Comparison of ENCODE assay signal across 8 cellular contexts in the genomic region with DNA sequence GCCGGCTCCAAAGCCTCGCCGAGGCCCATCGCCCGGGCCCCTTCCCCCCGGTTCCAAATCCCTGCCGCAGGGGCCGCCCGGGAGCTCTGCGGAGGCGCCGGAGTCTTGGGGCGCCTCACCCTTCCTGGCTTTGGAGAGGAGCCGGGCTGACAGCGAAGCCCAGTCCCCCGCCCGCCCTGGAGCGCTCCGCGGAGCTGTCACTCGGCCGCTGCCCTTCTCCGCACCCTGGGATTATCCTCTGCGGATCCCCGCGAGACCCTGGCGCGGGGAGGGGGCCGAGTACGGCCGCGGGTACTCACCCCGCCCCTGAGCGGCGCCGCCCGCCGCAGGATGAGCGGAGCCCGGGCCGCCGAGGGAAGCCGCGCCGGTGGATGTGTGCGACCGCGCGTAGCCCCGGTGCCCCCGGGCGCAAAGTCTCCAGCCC. TPM values are rescaled to one million over a fixed set of nuclear protein-coding genes. Genes with fewer than 3 reads are reported as not detected.
DNase-seq lines count a peak whose midpoint lies in the region; ATAC-seq and TF ChIP-seq lines count a peak whose summit lies in the region.

No MANE protein-coding gene starts in this region.

- H3K4me2 ChIP-seq in BLaER1 treated with 17β-estradiol and CSF1 and Interleukin-3, amounts not matched to agents 10 nM and 100 nM, result peak overlapping the region; percentile 78 to 93 (median 85)

- H3K27ac ChIP-seq in BLaER1 treated with 17β-estradiol and CSF1 and Interleukin-3, amounts not matched to agents 10 nM and 100 nM, result no peak overlapping the region
- H3K27ac ChIP-seq in HUES48 (ENCODE audit: low read depth, low read length) (no peak overlapping the region), mesodermal cell (ENCODE audit: low read depth, low read length, severe bottlenecking) (no peak overlapping the region)

- no peaks in the 10 kb centered on the region for H4K20me1 ChIP-seq in BLaER1 treated with 17β-estradiol and CSF1 and Interleukin-3, amounts not matched to agents 10 nM and 100 nM

- H3K4me3 ChIP-seq in BLaER1 treated with 17β-estradiol and CSF1 and Interleukin-3, amounts not matched to agents 10 nM and 100 nM, result peak overlapping the region; percentile 57 to 74 (median 67)
- H3K4me3 ChIP-seq in HUES48 (ENCODE audit: low read depth, low read length) (peak overlapping the region; percentile 65), choroid plexus epithelial cell (ENCODE audit: low read depth, low read length) (peak overlapping the region; percentile 55), mesodermal cell (ENCODE audit: extremely low read depth, insufficient read depth, low read length, poor library complexity, severe bottlenecking) (peak overlapping the region; percentile 53)

- no peak for ATAC-seq in GM18861 (IDR thresholded peaks at IDR 0.05; ENCODE audit: unreplicated experiment)
- no peak for ATAC-seq in HG03039 (IDR thresholded peaks at IDR 0.05; ENCODE audit: unreplicated experiment)
- no peak for ATAC-seq in HG03378 (IDR thresholded peaks at IDR 0.05; ENCODE audit: unreplicated experiment)

- H3K4me1 ChIP-seq in BLaER1 treated with 17β-estradiol and CSF1 and Interleukin-3, amounts not matched to agents 10 nM and 100 nM, result peaks cover 0 to 3% (median 0%) of the 10 kb centered on the region in 10 experiments; a peak in 1 of 20 replicates
- H3K4me1 ChIP-seq in HUES48 (ENCODE audit: control insufficient read depth, insufficient read depth, low read length) (peaks cover 3% of the 10 kb centered on the region; the same call in 1 of the 2 replicates), mesodermal cell (ENCODE audit: control insufficient read depth, insufficient read depth, low read length, poor library complexity, severe bottlenecking) (no peaks in the 10 kb centered on the region)

- peak; percentile 9 for DNase-seq in choroid plexus epithelial cell (ENCODE audit: low read depth)
- no peak for DNase-seq in NK-92 treated with Interleukin-12 subunit alpha and Interleukin-12 subunit beta, amount 100 ng/mL, for 24 hours (lab: John Stamatoyannopoulos, UW)

- TF ChIP-seq CTCF in choroid plexus epithelial cell (conservative IDR thresholded peaks at IDR 0.05; ENCODE audit: low read depth, low read length), result no peak

- H3K36me3 ChIP-seq in BLaER1 treated with 17β-estradiol and CSF1 and Interleukin-3, amounts not matched to agents 10 nM and 100 nM, result no peaks in the 10 kb centered on the region
- H3K36me3 ChIP-seq in HUES48 (ENCODE audit: control insufficient read depth, insufficient read depth, low read length) (no peaks in the 10 kb centered on the region), mesodermal cell (ENCODE audit: control insufficient read depth, insufficient read depth, low read length) (no peaks in the 10 kb centered on the region)

- peak overlapping the region in 9 of 11 experiments; percentile 5 to 57 (median 42); a peak in 8 of 22 replicates for H3K9ac ChIP-seq in BLaER1 treated with 17β-estradiol and CSF1 and Interleukin-3, amounts not matched to agents 10 nM and 100 nM
- no peak overlapping the region for H3K9ac ChIP-seq in HUES48 (ENCODE audit: low read depth, low read length)

- H3K9me3 ChIP-seq in BLaER1 treated with 17β-estradiol and CSF1 and Interleukin-3, amounts not matched to agents 10 nM and 100 nM (replicated peaks in 1 of 11), result peaks cover 0 to 8% (median 0%) of the 10 kb centered on the region in 11 experiments; a peak in 7 of 22 replicates
- H3K9me3 ChIP-seq in HUES48 (ENCODE audit: control insufficient read depth, insufficient read depth, low read length) (no peaks in the 10 kb centered on the region), mesodermal cell (ENCODE audit: control insufficient read depth, low read length) (no peaks in the 10 kb centered on the region)

- H3K27me3 ChIP-seq in BLaER1 treated with 17β-estradiol and CSF1 and Interleukin-3, amounts not matched to agents 10 nM and 100 nM, result peaks cover 33 to 44% (median 37%) of the 10 kb centered on the region in 11 experiments
- H3K27me3 ChIP-seq in HUES48 (ENCODE audit: control insufficient read depth, insufficient read depth, low read length), result peaks cover 57% of the 10 kb centered on the region

- WGBS in mesodermal cell (ENCODE audit: insufficient coverage in 2 of 2), 2 experiments, result 0 to 1% methylated on average over 35 to 41 of the region's 52 CpGs

RNA-seq across cellular contexts. Expression of a gene that starts 0.3 kb away (rescaled TPM):
- polyA plus RNA-seq in mesodermal cell (2013, experiment 1 of 2), result 1.1 TPM
- 0.61 TPM for polyA plus RNA-seq in mesodermal cell (2013, experiment 2 of 2)
